Comparison of ENCODE assay signal across 16 cellular contexts in the genomic region with DNA sequence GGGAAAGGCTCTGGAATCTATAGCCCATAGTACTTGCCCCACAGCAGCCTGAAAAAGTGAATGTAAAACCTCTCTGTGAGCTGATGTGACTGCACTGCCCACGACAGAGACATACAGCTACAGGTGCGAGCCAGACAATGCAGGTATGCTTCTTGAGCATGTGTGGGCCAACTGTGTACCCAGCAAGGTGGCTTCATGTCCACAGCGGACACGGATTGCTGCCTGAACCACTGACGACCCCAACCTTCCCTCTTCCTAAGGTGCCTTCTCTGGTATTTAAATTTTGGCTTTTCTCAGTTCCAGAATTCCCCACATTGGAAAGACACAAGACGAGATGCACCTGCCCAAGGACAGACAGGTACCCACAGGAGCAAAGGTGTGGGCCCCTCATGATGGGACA.
"Had no signal": no experiment of that assay in that cellular context is flagged by ENCODE, and none has a peak within 500 bp of the region (broad histone marks: within the 10 kb centered on the region; RNA-seq: fewer than 3 reads in every experiment).

No MANE protein-coding gene starts in this region.

- H3K27ac ChIP-seq: body of pancreas, left lung, ovary, right lobe of liver, uterus, VCaP had no signal

- ATAC-seq: activated CD8-positive, alpha-beta T cell treated with anti-CD3 and anti-CD28 coated beads for 36 hours; body of pancreas; left lung; right lobe of liver; stimulated activated effector memory CD8-positive, alpha-beta T cell treated with anti-CD3 and anti-CD28 coated beads, Interleukin-12 subunit alpha, Interleukin-12 subunit beta, amount 100 ng/mL, for 72 hours had no signal

- H3K27ac Mint-ChIP-seq: activated CD8-positive, alpha-beta T cell treated with anti-CD3 and anti-CD28 coated beads for 36 hours; activated naive CD8-positive, alpha-beta T cell treated with anti-CD3 and anti-CD28 coated beads, Interleukin-2, amount 10 ng/mL, durations not matched to agents 7 days and 5 days; stimulated activated effector memory CD8-positive, alpha-beta T cell treated with anti-CD3 and anti-CD28 coated beads, Interleukin-12 subunit alpha, Interleukin-12 subunit beta, amount 100 ng/mL, for 72 hours had no signal

- H3K27me3 ChIP-seq: body of pancreas, left lung, ovary, right lobe of liver, uterus had no signal

- H3K36me3 ChIP-seq: left lung, ovary, right lobe of liver, uterus had no signal

- H3K4me1 ChIP-seq: body of pancreas, left lung, right lobe of liver, uterus had no signal

- H3K27me3 Mint-ChIP-seq: activated CD8-positive, alpha-beta T cell treated with anti-CD3 and anti-CD28 coated beads for 36 hours; activated naive CD8-positive, alpha-beta T cell treated with anti-CD3 and anti-CD28 coated beads, Interleukin-2, amount 10 ng/mL, durations not matched to agents 7 days and 5 days had no signal

- DNase-seq: activated CD8-positive, alpha-beta T cell treated with anti-CD3 and anti-CD28 coated beads for 36 hours; activated naive CD8-positive, alpha-beta T cell treated with anti-CD3 and anti-CD28 coated beads, Interleukin-2, amount 10 ng/mL, durations not matched to agents 7 days and 5 days; body of pancreas; foreskin melanocyte; glutamatergic neuron; left lung; small intestine; stimulated activated CD4-positive, alpha-beta T cell treated with anti-CD3 and anti-CD28 coated beads, Interleukin-4, amount 100 ng/mL, for 1 hour; SW 1271; T-helper 2 cell; uterus had no signal

- H3K4me3 ChIP-seq: body of pancreas, left lung, ovary, right lobe of liver, uterus had no signal

- H3K36me3 Mint-ChIP-seq: activated naive CD8-positive, alpha-beta T cell treated with anti-CD3 and anti-CD28 coated beads, Interleukin-2, amount 10 ng/mL, durations not matched to agents 7 days and 5 days; stimulated activated effector memory CD8-positive, alpha-beta T cell treated with anti-CD3 and anti-CD28 coated beads, Interleukin-12 subunit alpha, Interleukin-12 subunit beta, amount 100 ng/mL, for 72 hours had no signal

- H3K9me3 ChIP-seq: body of pancreas, left lung, ovary, right lobe of liver, uterus had no signal

- H3K4me3 Mint-ChIP-seq: activated CD8-positive, alpha-beta T cell treated with anti-CD3 and anti-CD28 coated beads for 36 hours; activated naive CD8-positive, alpha-beta T cell treated with anti-CD3 and anti-CD28 coated beads, Interleukin-2, amount 10 ng/mL, durations not matched to agents 7 days and 5 days; neural crest cell; stimulated activated effector memory CD8-positive, alpha-beta T cell treated with anti-CD3 and anti-CD28 coated beads, Interleukin-12 subunit alpha, Interleukin-12 subunit beta, amount 100 ng/mL, for 72 hours had no signal

- H3K4me1 Mint-ChIP-seq: activated naive CD8-positive, alpha-beta T cell treated with anti-CD3 and anti-CD28 coated beads, Interleukin-2, amount 10 ng/mL, durations not matched to agents 7 days and 5 days; neural crest cell; stimulated activated effector memory CD8-positive, alpha-beta T cell treated with anti-CD3 and anti-CD28 coated beads, Interleukin-12 subunit alpha, Interleukin-12 subunit beta, amount 100 ng/mL, for 72 hours had no signal

- H3K9me3 Mint-ChIP-seq: activated CD8-positive, alpha-beta T cell treated with anti-CD3 and anti-CD28 coated beads for 36 hours; activated naive CD8-positive, alpha-beta T cell treated with anti-CD3 and anti-CD28 coated beads, Interleukin-2, amount 10 ng/mL, durations not matched to agents 7 days and 5 days; neural crest cell; stimulated activated effector memory CD8-positive, alpha-beta T cell treated with anti-CD3 and anti-CD28 coated beads, Interleukin-12 subunit alpha, Interleukin-12 subunit beta, amount 100 ng/mL, for 72 hours had no signal
